12 cellular contexts compared by ENCODE assay signal in genomic region chr11:36361472-36361871, GRCh38.
DNase-seq lines count a peak whose midpoint lies in the region; ATAC-seq and TF ChIP-seq lines count a peak whose summit lies in the region.
"Had no signal": no experiment of that assay in that cellular context is flagged by ENCODE, and none has a peak within 500 bp of the region (broad histone marks: within the 10 kb centered on the region; RNA-seq: fewer than 3 reads in every experiment).

No MANE protein-coding gene starts in this region.

- no peaks in the 10 kb centered on the region for H3K36me3 Mint-ChIP-seq in MCF 10A (ENCODE audit: insufficient read depth, unreplicated experiment)
- no peaks in the 10 kb centered on the region for H3K36me3 Mint-ChIP-seq in activated CD4-positive, alpha-beta memory T cell treated with anti-CD3 and anti-CD28 coated beads, Interleukin-2, amount 10 ng/mL, durations not matched to agents 7 days and 5 days (ENCODE audit: low read depth)
- no peaks in the 10 kb centered on the region for H3K36me3 Mint-ChIP-seq in stimulated activated memory B cell treated with anti-CD40 and anti-IgM and Interleukin-4, amounts not matched to agents 10 μg/mL and 1 μg/mL and 100 μg/mL, for 72 hours

- H3K9me3 Mint-ChIP-seq in MCF 10A (ENCODE audit: unreplicated experiment) = no peaks in the 10 kb centered on the region
- no peaks in the 10 kb centered on the region for H3K9me3 Mint-ChIP-seq in activated CD4-positive, alpha-beta memory T cell treated with anti-CD3 and anti-CD28 coated beads, Interleukin-2, amount 10 ng/mL, durations not matched to agents 7 days and 5 days
- no peaks in the 10 kb centered on the region for H3K9me3 Mint-ChIP-seq in stimulated activated memory B cell treated with anti-CD40 and anti-IgM and Interleukin-4, amounts not matched to agents 10 μg/mL and 1 μg/mL and 100 μg/mL, for 72 hours

- no peaks in the 10 kb centered on the region for H3K27me3 Mint-ChIP-seq in MCF 10A (ENCODE audit: insufficient read depth, unreplicated experiment)
- peaks cover 26% of the 10 kb centered on the region for H3K27me3 Mint-ChIP-seq in activated CD4-positive, alpha-beta memory T cell treated with anti-CD3 and anti-CD28 coated beads, Interleukin-2, amount 10 ng/mL, durations not matched to agents 7 days and 5 days
- no peaks in the 10 kb centered on the region for H3K27me3 Mint-ChIP-seq in stimulated activated memory B cell treated with anti-CD40 and anti-IgM and Interleukin-4, amounts not matched to agents 10 μg/mL and 1 μg/mL and 100 μg/mL, for 72 hours

- CTCF ChIA-PET in MCF 10A (lab: Yijun Ruan, JAX) = interaction anchor here (1.3 kb wide), 1 partner anchor 117 kb away, joined by 5 read pairs; no protein-coding TSS in a partner anchor
- CTCF ChIA-PET in activated CD4-positive, alpha-beta memory T cell treated with anti-CD3 and anti-CD28 coated beads, Interleukin-2, amount 10 ng/mL, durations not matched to agents 7 days and 5 days (lab: Charles Lee) = interaction anchor here (1.0 to 1.7 kb wide), 2 partner anchors 13 to 15 kb away, joined by 3 to 8 read pairs; no protein-coding TSS in a partner anchor

- peak overlapping the region; percentile 54 for H3K4me3 Mint-ChIP-seq in MCF 10A (ENCODE audit: unreplicated experiment)
- peak overlapping the region; percentile 66 for H3K4me3 Mint-ChIP-seq in activated CD4-positive, alpha-beta memory T cell treated with anti-CD3 and anti-CD28 coated beads, Interleukin-2, amount 10 ng/mL, durations not matched to agents 7 days and 5 days
- no peak overlapping the region for H3K4me3 Mint-ChIP-seq in stimulated activated memory B cell treated with anti-CD40 and anti-IgM and Interleukin-4, amounts not matched to agents 10 μg/mL and 1 μg/mL and 100 μg/mL, for 72 hours

- H3K9me3 ChIP-seq in breast epithelium (no peaks in the 10 kb centered on the region), iPS-18c (ENCODE audit: control insufficient read depth, insufficient read depth, low read length) (no peaks in the 10 kb centered on the region), upper lobe of right lung (no peaks in the 10 kb centered on the region)
- H3K9me3 ChIP-seq: upper lobe of left lung had no signal

- H3K4me1 Mint-ChIP-seq in MCF 10A (ENCODE audit: insufficient read depth, unreplicated experiment) = peaks cover 32% of the 10 kb centered on the region
- peaks cover 69% of the 10 kb centered on the region for H3K4me1 Mint-ChIP-seq in activated CD4-positive, alpha-beta memory T cell treated with anti-CD3 and anti-CD28 coated beads, Interleukin-2, amount 10 ng/mL, durations not matched to agents 7 days and 5 days
- peaks cover 49% of the 10 kb centered on the region for H3K4me1 Mint-ChIP-seq in stimulated activated memory B cell treated with anti-CD40 and anti-IgM and Interleukin-4, amounts not matched to agents 10 μg/mL and 1 μg/mL and 100 μg/mL, for 72 hours

- H3K27me3 ChIP-seq in breast epithelium (no peaks in the 10 kb centered on the region), upper lobe of right lung (no peaks in the 10 kb centered on the region)
- H3K27me3 ChIP-seq: upper lobe of left lung had no signal

- H3K4me1 ChIP-seq in breast epithelium (no peaks in the 10 kb centered on the region), upper lobe of right lung (peaks cover 4% of the 10 kb centered on the region)

- H3K27ac ChIP-seq in breast epithelium = no peak overlapping the region
- no peak overlapping the region for H3K27ac ChIP-seq in upper lobe of right lung
- H3K27ac ChIP-seq: C4-2B, HL-60 had no signal

- POLR2A ChIA-PET in MCF 10A (lab: Yijun Ruan, JAX) = no interaction called here
- POLR2A ChIA-PET in activated CD4-positive, alpha-beta memory T cell treated with anti-CD3 and anti-CD28 coated beads, Interleukin-2, amount 10 ng/mL, durations not matched to agents 7 days and 5 days (lab: Charles Lee) = interaction anchor here (1.0 to 2.2 kb wide), 3 partner anchors 16 to 42 kb away, joined by 3 to 16 read pairs (median 4); no protein-coding TSS in a partner anchor

- peak overlapping the region; percentile 69 for H3K27ac Mint-ChIP-seq in MCF 10A (ENCODE audit: low read depth, unreplicated experiment)
- peak overlapping the region; percentile 49 for H3K27ac Mint-ChIP-seq in activated CD4-positive, alpha-beta memory T cell treated with anti-CD3 and anti-CD28 coated beads, Interleukin-2, amount 10 ng/mL, durations not matched to agents 7 days and 5 days
- no peak overlapping the region for H3K27ac Mint-ChIP-seq in stimulated activated memory B cell treated with anti-CD40 and anti-IgM and Interleukin-4, amounts not matched to agents 10 μg/mL and 1 μg/mL and 100 μg/mL, for 72 hours

- no peak for ATAC-seq in upper lobe of right lung
- no peak for ATAC-seq in stimulated activated memory B cell treated with anti-CD40 and anti-IgM and Interleukin-4, amounts not matched to agents 10 μg/mL and 1 μg/mL and 100 μg/mL, for 72 hours

- DNase-seq in MCF 10A (ENCODE audit: unreplicated experiment) = no peak
- no peak for DNase-seq in breast epithelium (ENCODE audit: low spot score in 2 of 2)
- DNase-seq in activated CD4-positive, alpha-beta memory T cell treated with anti-CD3 and anti-CD28 coated beads, Interleukin-2, amount 10 ng/mL, durations not matched to agents 7 days and 5 days = no peak
- no peak for DNase-seq in upper lobe of right lung
- no peak for DNase-seq in GM13976 (ENCODE audit: low spot score)
- no peak for DNase-seq in AG20443 (ENCODE audit: low spot score)
- DNase-seq: NCI-H1436 had no signal

- H3K36me3 ChIP-seq in breast epithelium (no peaks in the 10 kb centered on the region), upper lobe of right lung (no peaks in the 10 kb centered on the region)
- H3K36me3 ChIP-seq: upper lobe of left lung had no signal

- TF ChIP-seq CTCF in MCF 10A (IDR thresholded peaks at IDR 0.05; ENCODE audit: unreplicated experiment) (no peak), breast epithelium (IDR thresholded peaks at IDR 0.05) (no peak), upper lobe of right lung (IDR thresholded peaks at IDR 0.05) (no peak), GM13976 (IDR thresholded peaks at IDR 0.05; ENCODE audit: borderline replicate concordance, control extremely low read depth, extremely low read depth, insufficient read depth, missing control alignments) (no peak)

- in situ Hi-C loops in GM13976 (cut with MboI; ENCODE audit: low sequenced_read_pairs, unreplicated experiment) = no loop called here

- peak overlapping the region in 1 of 3 donors; percentile 1 for H3K4me3 ChIP-seq in breast epithelium
- 0 out of 2 replicates have a peak overlapping the region, but pooled peaks have one; percentile 25 for H3K4me3 ChIP-seq in iPS-18c (ENCODE audit: insufficient read depth, low read depth, low read length)
- peak overlapping the region; percentile 5 for H3K4me3 ChIP-seq in upper lobe of right lung

- intact Hi-C loops in MCF 10A (cut with micrococcal nuclease) = no loop called here
- intact Hi-C loops in breast epithelium (cut with DNase I; ENCODE audit: low total_unique reads) = no loop called here
- intact Hi-C loops in upper lobe of right lung (cut with DNase I) = no loop called here

- TSS peak; percentile 97 for BruUV-seq in MCF 10A (replicated peaks; lab: Mats Ljungman, UMichigan)

- no peak for TF ChIP-seq POLR2A in breast epithelium (IDR thresholded peaks at IDR 0.05)
